23 cellular contexts compared by ENCODE assay signal in genomic region chr17:17931159-17931558, GRCh38. TPM values are rescaled to one million over a fixed set of nuclear protein-coding genes. Genes with fewer than 3 reads are reported as not detected.
A peak's percentile ranks its signal among the peaks of the same experiment; 100 is the strongest.
DNase-seq lines count a peak whose midpoint lies in the region; ATAC-seq and TF ChIP-seq lines count a peak whose summit lies in the region.
"Had no signal": no experiment of that assay in that cellular context is flagged by ENCODE, and none has a peak within 500 bp of the region (broad histone marks: within the 10 kb centered on the region; RNA-seq: fewer than 3 reads in every experiment).

No MANE protein-coding gene starts in this region.

- TF ChIP-seq CTCF in Panc1 (IDR thresholded peaks at IDR 0.05) = no peak

- no peak for ATAC-seq in activated naive CD8-positive, alpha-beta T cell treated with anti-CD3 and anti-CD28 coated beads, Interleukin-2, amount 50 U/mL, for 24 hours
- ATAC-seq in Panc1 = no peak
- no peak for ATAC-seq in central memory CD8-positive, alpha-beta T cell (replicated peaks; ENCODE audit: extremely low read depth, poor library complexity, severe bottlenecking)
- ATAC-seq in stimulated activated effector memory CD8-positive, alpha-beta T cell treated with anti-CD3 and anti-CD28 coated beads, Interleukin-12 subunit alpha, Interleukin-12 subunit beta, amount 100 ng/mL, for 72 hours = no peak
- ATAC-seq in HG03097 (IDR thresholded peaks at IDR 0.05; ENCODE audit: low FRiP score, unreplicated experiment) = no peak
- ATAC-seq: PC-3 had no signal

- H3K27ac Mint-ChIP-seq in activated naive CD8-positive, alpha-beta T cell = peak overlapping the region; percentile 30
- H3K27ac Mint-ChIP-seq in activated naive CD8-positive, alpha-beta T cell treated with anti-CD3 and anti-CD28 coated beads, Interleukin-2, amount 50 U/mL, for 24 hours = no peak overlapping the region
- H3K27ac Mint-ChIP-seq in central memory CD8-positive, alpha-beta T cell (ENCODE audit: low read depth) = peak overlapping the region; percentile 4
- no peak overlapping the region for H3K27ac Mint-ChIP-seq in stimulated activated effector memory CD8-positive, alpha-beta T cell treated with anti-CD3 and anti-CD28 coated beads, Interleukin-12 subunit alpha, Interleukin-12 subunit beta, amount 100 ng/mL, for 72 hours

- H3K9me3 Mint-ChIP-seq in activated naive CD8-positive, alpha-beta T cell (ENCODE audit: low read depth) = no peaks in the 10 kb centered on the region
- no peaks in the 10 kb centered on the region for H3K9me3 Mint-ChIP-seq in activated naive CD8-positive, alpha-beta T cell treated with anti-CD3 and anti-CD28 coated beads, Interleukin-2, amount 50 U/mL, for 24 hours
- no peaks in the 10 kb centered on the region for H3K9me3 Mint-ChIP-seq in central memory CD8-positive, alpha-beta T cell
- no peaks in the 10 kb centered on the region for H3K9me3 Mint-ChIP-seq in stimulated activated effector memory CD8-positive, alpha-beta T cell treated with anti-CD3 and anti-CD28 coated beads, Interleukin-12 subunit alpha, Interleukin-12 subunit beta, amount 100 ng/mL, for 72 hours
- H3K9me3 Mint-ChIP-seq: CD14-positive monocyte had no signal

- intact Hi-C loops in Panc1 (cut with micrococcal nuclease; ENCODE audit: unreplicated experiment) (no loop called here), posterior vena cava (cut with DNase I) (no loop called here)

- in situ Hi-C loops in Panc1 (cut with HindIII; ENCODE audit: low pct_unique_long_range_greater_than_20kb, low sequenced_read_pairs) = no loop called here

- H3K4me1 ChIP-seq in Panc1 (ENCODE audit: control insufficient read depth, insufficient read depth, low read length) = peaks cover 66% of the 10 kb centered on the region
- H3K4me1 ChIP-seq: BE2C had no signal

- no peaks in the 10 kb centered on the region for H3K27me3 ChIP-seq in Panc1 (ENCODE audit: control insufficient read depth, insufficient read depth, low read length)
- H3K27me3 ChIP-seq: BE2C, MG63 had no signal

- POLR2A ChIA-PET in Panc1 (lab: Charles Lee) = no interaction called here

- H3K4me1 Mint-ChIP-seq in activated naive CD8-positive, alpha-beta T cell (ENCODE audit: low read depth) = peaks cover 45% of the 10 kb centered on the region
- peaks cover 25% of the 10 kb centered on the region for H3K4me1 Mint-ChIP-seq in activated naive CD8-positive, alpha-beta T cell treated with anti-CD3 and anti-CD28 coated beads, Interleukin-2, amount 50 U/mL, for 24 hours
- peaks cover 33% of the 10 kb centered on the region for H3K4me1 Mint-ChIP-seq in central memory CD8-positive, alpha-beta T cell
- H3K4me1 Mint-ChIP-seq in stimulated activated effector memory CD8-positive, alpha-beta T cell treated with anti-CD3 and anti-CD28 coated beads, Interleukin-12 subunit alpha, Interleukin-12 subunit beta, amount 100 ng/mL, for 72 hours = peaks cover 13% of the 10 kb centered on the region

- CTCF ChIA-PET in Panc1 (lab: Charles Lee) = no interaction called here

- H3K4me3 Mint-ChIP-seq in activated naive CD8-positive, alpha-beta T cell = no peak overlapping the region
- H3K4me3 Mint-ChIP-seq in activated naive CD8-positive, alpha-beta T cell treated with anti-CD3 and anti-CD28 coated beads, Interleukin-2, amount 50 U/mL, for 24 hours = no peak overlapping the region
- H3K4me3 Mint-ChIP-seq in central memory CD8-positive, alpha-beta T cell = no peak overlapping the region
- no peak overlapping the region for H3K4me3 Mint-ChIP-seq in stimulated activated effector memory CD8-positive, alpha-beta T cell treated with anti-CD3 and anti-CD28 coated beads, Interleukin-12 subunit alpha, Interleukin-12 subunit beta, amount 100 ng/mL, for 72 hours

- no peaks in the 10 kb centered on the region for H3K36me3 ChIP-seq in Panc1 (ENCODE audit: control insufficient read depth, insufficient read depth, low read length)
- H3K36me3 ChIP-seq: BE2C, MG63 had no signal

- no peak for DNase-seq in activated naive CD8-positive, alpha-beta T cell treated with anti-CD3 and anti-CD28 coated beads, Interleukin-2, amount 50 U/mL, for 24 hours
- no peak for DNase-seq in Panc1 (ENCODE audit: low read depth, low spot score)
- no peak for DNase-seq in central memory CD8-positive, alpha-beta T cell (ENCODE audit: low spot score in 2 of 2)
- DNase-seq in posterior vena cava (ENCODE audit: low spot score) = peak; percentile 11
- no peak for DNase-seq in stimulated activated effector memory CD8-positive, alpha-beta T cell treated with anti-CD3 and anti-CD28 coated beads, Interleukin-12 subunit alpha, Interleukin-12 subunit beta, amount 100 ng/mL, for 72 hours (ENCODE audit: low spot score in 2 of 2)
- DNase-seq in NCI-H146 treated with DMSO at 0.1 percent for 48 hours (lab: John Stamatoyannopoulos, UW; ENCODE audit: unreplicated experiment) = no peak
- DNase-seq: 8988T, ACHN, BE2C, DMS53, KG1, MG63, NCI-H1694, NCI-H2081 treated with DMSO at 0.1 percent for 48 hours, NCI-H2171 treated with DMSO at 0.1 percent for 48 hours, NCI-H345, NCI-H524, NCI-H748 treated with DMSO at 0.1 percent for 48 hours, PC-3, Right ventricle myocardium superior had no signal

- no TSS peak for BruUV-seq in Panc1 (replicated peaks; lab: Mats Ljungman, UMichigan)

- no peak overlapping the region for H3K4me3 ChIP-seq in Panc1 (ENCODE audit: low read depth in 2 of 2, low read length in 2 of 2)
- H3K4me3 ChIP-seq: MG63 had no signal

- H3K36me3 Mint-ChIP-seq in activated naive CD8-positive, alpha-beta T cell = no peaks in the 10 kb centered on the region
- no peaks in the 10 kb centered on the region for H3K36me3 Mint-ChIP-seq in activated naive CD8-positive, alpha-beta T cell treated with anti-CD3 and anti-CD28 coated beads, Interleukin-2, amount 50 U/mL, for 24 hours (ENCODE audit: low read depth)
- no peaks in the 10 kb centered on the region for H3K36me3 Mint-ChIP-seq in central memory CD8-positive, alpha-beta T cell (ENCODE audit: insufficient read depth)
- no peaks in the 10 kb centered on the region for H3K36me3 Mint-ChIP-seq in stimulated activated effector memory CD8-positive, alpha-beta T cell treated with anti-CD3 and anti-CD28 coated beads, Interleukin-12 subunit alpha, Interleukin-12 subunit beta, amount 100 ng/mL, for 72 hours

- no peaks in the 10 kb centered on the region for H3K9me3 ChIP-seq in Panc1 (ENCODE audit: control insufficient read depth, insufficient read depth, low read depth, low read length)
- H3K9me3 ChIP-seq: BE2C, MG63 had no signal

- H3K27ac ChIP-seq in Panc1 (ENCODE audit: low read length) = peak overlapping the region; percentile 2; the same call in 1 of the 2 replicates

- no peaks in the 10 kb centered on the region for H3K27me3 Mint-ChIP-seq in activated naive CD8-positive, alpha-beta T cell
- no peaks in the 10 kb centered on the region for H3K27me3 Mint-ChIP-seq in activated naive CD8-positive, alpha-beta T cell treated with anti-CD3 and anti-CD28 coated beads, Interleukin-2, amount 50 U/mL, for 24 hours
- H3K27me3 Mint-ChIP-seq in central memory CD8-positive, alpha-beta T cell = no peaks in the 10 kb centered on the region

RNA-seq across cellular contexts. Expression of gene TOM1L2, which starts 41.0 kb away (rescaled TPM):
- total RNA-seq in Panc1 (2021; ENCODE audit: unreplicated experiment) = 45.2 TPM
- polyA plus RNA-seq in Panc1 (2012; ENCODE audit: insufficient read length) = 39.0 TPM
- total RNA-seq in posterior vena cava = 10 to 100 TPM; 55.2 to 60.8 TPM

RNA-seq across cellular contexts. Expression of gene DRC3, which starts 41.5 kb away (rescaled TPM):
- 3.6 TPM for total RNA-seq in Panc1 (2021; ENCODE audit: unreplicated experiment)
- polyA plus RNA-seq in Panc1 (2012; ENCODE audit: insufficient read length) = 3.7 TPM
- total RNA-seq in posterior vena cava = 1 to 10 TPM; 1.1 to 2.4 TPM

Comparison
In these comparisons a context has a peak if more than half of its experiments do, and no peak if none do; other contexts are left out.
1. H3K27ac Mint-ChIP-seq: peak in activated naive CD8-positive, alpha-beta T cell (single experiment) and central memory CD8-positive, alpha-beta T cell (single experiment); none in activated naive CD8-positive, alpha-beta T cell treated with anti-CD3 and anti-CD28 coated beads, Interleukin-2, amount 50 U/mL, for 24 hours (single experiment) and stimulated activated effector memory CD8-positive, alpha-beta T cell treated with anti-CD3 and anti-CD28 coated beads, Interleukin-12 subunit alpha, Interleukin-12 subunit beta, amount 100 ng/mL, for 72 hours (single experiment).